13 cellular contexts compared by ENCODE assay signal in the genomic region with DNA sequence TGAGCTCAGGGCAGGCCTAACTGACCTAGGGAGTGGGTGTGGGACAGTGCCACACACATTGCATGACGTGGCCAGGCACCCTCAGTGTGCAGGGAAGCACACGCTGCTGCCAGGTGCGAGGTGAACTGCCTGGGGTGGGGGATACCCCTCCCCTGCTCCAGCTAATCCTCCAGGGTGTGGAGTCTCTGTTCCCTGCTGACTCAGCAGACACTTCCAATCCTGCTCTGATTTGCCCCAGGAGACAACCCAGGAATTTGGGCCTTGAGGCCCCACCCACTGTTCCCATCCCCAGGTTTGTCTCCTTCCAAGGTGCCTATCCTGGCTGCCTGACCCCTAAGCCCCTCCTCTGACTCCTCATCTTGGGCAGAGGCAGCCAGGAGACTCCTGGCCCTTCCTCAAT. TPM values are rescaled to one million over a fixed set of nuclear protein-coding genes. Genes with fewer than 3 reads are reported as not detected.
DNase-seq lines count a peak whose midpoint lies in the region; ATAC-seq, FAIRE-seq and TF ChIP-seq lines count a peak whose summit lies in the region.
"Had no signal": no experiment of that assay in that cellular context is flagged by ENCODE, and none has a peak within 500 bp of the region (broad histone marks: within the 10 kb centered on the region; RNA-seq: fewer than 3 reads in every experiment).

No MANE protein-coding gene starts in this region.

- TF ChIP-seq CTCF in MCF 10A (IDR thresholded peaks at IDR 0.05; ENCODE audit: unreplicated experiment) (no peak), breast epithelium (IDR thresholded peaks at IDR 0.05) (no peak), RWPE2 (IDR thresholded peaks at IDR 0.05; ENCODE audit: poor library complexity, severe bottlenecking) (no peak), foreskin keratinocyte (conservative IDR thresholded peaks at IDR 0.05) (no peak)

- intact Hi-C loops in MCF 10A (cut with micrococcal nuclease) (no loop called here), breast epithelium (cut with DNase I; ENCODE audit: low total_unique reads) (no loop called here)

- H3K4me1 ChIP-seq in breast epithelium (no peaks in the 10 kb centered on the region), RWPE2 (ENCODE audit: insufficient read depth, poor library complexity, severe bottlenecking) (peaks cover 20% of the 10 kb centered on the region), foreskin keratinocyte (peaks cover 28% of the 10 kb centered on the region)

- no peak overlapping the region for H3K27ac ChIP-seq in breast epithelium
- no peak overlapping the region for H3K27ac ChIP-seq in RWPE2 (ENCODE audit: poor library complexity, severe bottlenecking)
- no peak overlapping the region for H3K27ac ChIP-seq in foreskin keratinocyte
- H3K27ac ChIP-seq: GM23248 had no signal

- no peak for DNase-seq in MCF 10A (ENCODE audit: unreplicated experiment)
- DNase-seq in breast epithelium (ENCODE audit: low spot score in 2 of 2) = no peak
- peak; percentile 51 for DNase-seq in RWPE2 (ENCODE audit: low spot score)
- peak in 1 of 2 donors; percentile 74 for DNase-seq in foreskin keratinocyte
- DNase-seq in urothelium cell line (ENCODE audit: low spot score) = no peak
- no peak for DNase-seq in NCI-H526 (lab: John Stamatoyannopoulos, UW)
- DNase-seq in DMS153 (lab: John Stamatoyannopoulos, UW) = no peak
- DNase-seq in NCI-H226 = no peak
- DNase-seq: CD4-positive, CD25-positive, alpha-beta regulatory T cell; GM23248; NCI-H146; Right ventricle myocardium superior had no signal

- FAIRE-seq in urothelium cell line (lab: Jason Lieb, UNC) = peak; percentile 96
- FAIRE-seq: A204.1 had no signal

- H3K27me3 ChIP-seq in breast epithelium = peaks cover 0 to 30% of the 10 kb centered on the region in 2 donors
- no peaks in the 10 kb centered on the region for H3K27me3 ChIP-seq in RWPE2 (ENCODE audit: insufficient read depth, poor library complexity, severe bottlenecking)
- peaks cover 21% of the 10 kb centered on the region for H3K27me3 ChIP-seq in foreskin keratinocyte

- peak overlapping the region; percentile 39 for H3K27ac Mint-ChIP-seq in MCF 10A (ENCODE audit: low read depth, unreplicated experiment)
- H3K27ac Mint-ChIP-seq: CD4-positive, CD25-positive, alpha-beta regulatory T cell had no signal

- H3K9me3 ChIP-seq in breast epithelium (no peaks in the 10 kb centered on the region), RWPE2 (ENCODE audit: severe bottlenecking) (no peaks in the 10 kb centered on the region)

- H3K27me3 Mint-ChIP-seq in MCF 10A (ENCODE audit: insufficient read depth, unreplicated experiment) = peaks cover 32% of the 10 kb centered on the region

- TF ChIP-seq POLR2A in breast epithelium (IDR thresholded peaks at IDR 0.05) = no peak

- no peak overlapping the region for H3K4me3 Mint-ChIP-seq in MCF 10A (ENCODE audit: unreplicated experiment)
- H3K4me3 Mint-ChIP-seq: CD4-positive, CD25-positive, alpha-beta regulatory T cell had no signal

- H3K36me3 ChIP-seq in breast epithelium = no peaks in the 10 kb centered on the region
- no peaks in the 10 kb centered on the region for H3K36me3 ChIP-seq in RWPE2 (ENCODE audit: low read depth)

- peaks cover 32% of the 10 kb centered on the region for H3K4me1 Mint-ChIP-seq in MCF 10A (ENCODE audit: insufficient read depth, unreplicated experiment)
- H3K4me1 Mint-ChIP-seq: CD4-positive, CD25-positive, alpha-beta regulatory T cell had no signal

- no peaks in the 10 kb centered on the region for H3K9me3 Mint-ChIP-seq in MCF 10A (ENCODE audit: unreplicated experiment)
- H3K9me3 Mint-ChIP-seq: CD4-positive, CD25-positive, alpha-beta regulatory T cell had no signal

- ATAC-seq in RWPE2 (ENCODE audit: low read depth) (peak; percentile 26; the same call in 2 of the 3 replicates), foreskin keratinocyte (peak; percentile 65)

- H3K36me3 Mint-ChIP-seq in MCF 10A (ENCODE audit: insufficient read depth, unreplicated experiment) = no peaks in the 10 kb centered on the region
- H3K36me3 Mint-ChIP-seq: CD4-positive, CD25-positive, alpha-beta regulatory T cell had no signal

- H3K4me3 ChIP-seq in breast epithelium (no peak overlapping the region), RWPE2 (ENCODE audit: severe bottlenecking) (no peak overlapping the region)
- H3K4me3 ChIP-seq: GM23248 had no signal

- no TSS peak for BruUV-seq in MCF 10A (replicated peaks; lab: Mats Ljungman, UMichigan)

- CTCF ChIA-PET in MCF 10A (lab: Yijun Ruan, JAX) = interaction anchor here (1.0 to 4.8 kb wide), 4 partner anchors 13 to 104 kb away, joined by 4 to 28 read pairs (median 10); no protein-coding TSS in a partner anchor

- POLR2A ChIA-PET in MCF 10A (lab: Yijun Ruan, JAX) = interaction anchor here (0.5 to 1.8 kb wide), 7 partner anchors 11 to 1040 kb away, joined by 3 to 8 read pairs (median 4); a partner anchor contains a TSS

RNA-seq across cellular contexts. Expression of a gene that starts 10.7 kb away (rescaled TPM):
- total RNA-seq in MCF 10A (2022) (not detected in 2 replicates), breast epithelium (under 1 TPM in 2 of 3 donors, not detected in 1; 0.44 to 0.98 TPM), foreskin keratinocyte (1.2 and 1.3 TPM in 2 replicates)
- 1.7 and 1.9 TPM in 2 replicates for polyA plus RNA-seq in foreskin keratinocyte
- total RNA-seq: CD4-positive, CD25-positive, alpha-beta regulatory T cell; Right ventricle myocardium superior had no signal

RNA-seq across cellular contexts. Expression of a gene that starts 15.3 kb away (rescaled TPM):
- total RNA-seq in MCF 10A (2022) (0.32 and 0.56 TPM in 2 replicates), breast epithelium (under 1 TPM in 1 of 3 donors, not detected in 2; 0.44 TPM), foreskin keratinocyte (0.14 TPM in 1 of 2 replicates, not detected in the other)
- polyA plus RNA-seq in foreskin keratinocyte = 0.19 and 0.23 TPM in 2 replicates
- total RNA-seq: CD4-positive, CD25-positive, alpha-beta regulatory T cell; GM23248; Right ventricle myocardium superior had no signal
- polyA plus RNA-seq: CD4-positive, CD25-positive, alpha-beta regulatory T cell had no signal
